Comparison of ENCODE assay signal across 7 cellular contexts in genomic region chr9:80052830-80053229, GRCh38.
"Had no signal": no experiment of that assay in that cellular context is flagged by ENCODE, and none has a peak within 500 bp of the region (broad histone marks: within the 10 kb centered on the region; RNA-seq: fewer than 3 reads in every experiment).

No MANE protein-coding gene starts in this region.

- H3K4me3 ChIP-seq: GM23338, HAP-1 had no signal

- DNase-seq: H7, KBM-7 had no signal

- FAIRE-seq: H1, HepG2 had no signal

- H3K27ac ChIP-seq: HL-60 had no signal

- H3K36me3 ChIP-seq: HAP-1 had no signal

- H3K9me3 ChIP-seq: HAP-1 had no signal

- H3K4me1 ChIP-seq: HAP-1 had no signal
